In genomic region chr5:76082790-76083554, GRCh38 we compare ENCODE assay signal across 8 cellular contexts. TPM values are rescaled to one million over a fixed set of nuclear protein-coding genes. Genes with fewer than 3 reads are reported as not detected.
DNase-seq lines count a peak whose midpoint lies in the region; ATAC-seq lines count a peak whose summit lies in the region.

Gene SV2C, plus strand, starts transcription at chr5:76083383. Its CDS starts 48,368 bp downstream, at chr5:76131751.

- H3K36me3 Mint-ChIP-seq in activated naive CD8-positive, alpha-beta T cell treated with anti-CD3 and anti-CD28 coated beads, Interleukin-2, amount 10 ng/mL, durations not matched to agents 7 days and 5 days, result no peaks in the 10 kb centered on the region
- H3K36me3 Mint-ChIP-seq in stimulated activated naive CD8-positive, alpha-beta T cell treated with anti-CD3 and anti-CD28 coated beads, Interleukin-15, Interleukin-2, amounts not matched to agents 100 ng/mL and 50 ng/mL, for 24 hours (ENCODE audit: low read depth), result no peaks in the 10 kb centered on the region

- peaks cover 16% of the 10 kb centered on the region for H3K4me1 Mint-ChIP-seq in activated naive CD8-positive, alpha-beta T cell treated with anti-CD3 and anti-CD28 coated beads, Interleukin-2, amount 10 ng/mL, durations not matched to agents 7 days and 5 days
- peaks cover 30% of the 10 kb centered on the region for H3K4me1 Mint-ChIP-seq in stimulated activated naive CD8-positive, alpha-beta T cell treated with anti-CD3 and anti-CD28 coated beads, Interleukin-15, Interleukin-2, amounts not matched to agents 100 ng/mL and 50 ng/mL, for 24 hours (ENCODE audit: low read depth)

- POLR2A ChIA-PET in activated naive CD8-positive, alpha-beta T cell treated with anti-CD3 and anti-CD28 coated beads, Interleukin-2, amount 10 ng/mL, durations not matched to agents 7 days and 5 days (lab: Charles Lee), result no interaction called here

- peak; percentile 24 for DNase-seq in EH (ENCODE audit: low read depth)
- peak; percentile 24 for DNase-seq in MV-4-11 (lab: John Stamatoyannopoulos, UW)
- peak; percentile 59 for DNase-seq in activated naive CD8-positive, alpha-beta T cell treated with anti-CD3 and anti-CD28 coated beads, Interleukin-2, amount 10 ng/mL, durations not matched to agents 7 days and 5 days
- peak; percentile 90 for DNase-seq in left kidney (ENCODE audit: low read depth, low spot score)
- no peak for DNase-seq in COLO829 (ENCODE audit: low spot score)
- no peak for DNase-seq in SKM-1 treated with dmso at 0.1 percent for 144 hours (lab: John Stamatoyannopoulos, UW; ENCODE audit: unreplicated experiment)

- H3K4me3 Mint-ChIP-seq in activated naive CD8-positive, alpha-beta T cell treated with anti-CD3 and anti-CD28 coated beads, Interleukin-2, amount 10 ng/mL, durations not matched to agents 7 days and 5 days, result peak within 1 kb of the TSS; percentile 68
- H3K4me3 Mint-ChIP-seq in stimulated activated naive CD8-positive, alpha-beta T cell treated with anti-CD3 and anti-CD28 coated beads, Interleukin-15, Interleukin-2, amounts not matched to agents 100 ng/mL and 50 ng/mL, for 24 hours, result peak within 1 kb of the TSS; percentile 72

- no peaks in the 10 kb centered on the region for H3K9me3 Mint-ChIP-seq in activated naive CD8-positive, alpha-beta T cell treated with anti-CD3 and anti-CD28 coated beads, Interleukin-2, amount 10 ng/mL, durations not matched to agents 7 days and 5 days
- no peaks in the 10 kb centered on the region for H3K9me3 Mint-ChIP-seq in stimulated activated naive CD8-positive, alpha-beta T cell treated with anti-CD3 and anti-CD28 coated beads, Interleukin-15, Interleukin-2, amounts not matched to agents 100 ng/mL and 50 ng/mL, for 24 hours

- H3K27me3 Mint-ChIP-seq in activated naive CD8-positive, alpha-beta T cell treated with anti-CD3 and anti-CD28 coated beads, Interleukin-2, amount 10 ng/mL, durations not matched to agents 7 days and 5 days, result peaks cover 78% of the 10 kb centered on the region
- peaks cover 85% of the 10 kb centered on the region for H3K27me3 Mint-ChIP-seq in stimulated activated naive CD8-positive, alpha-beta T cell treated with anti-CD3 and anti-CD28 coated beads, Interleukin-15, Interleukin-2, amounts not matched to agents 100 ng/mL and 50 ng/mL, for 24 hours

- no peak within 1 kb of the TSS for H3K27ac Mint-ChIP-seq in activated naive CD8-positive, alpha-beta T cell treated with anti-CD3 and anti-CD28 coated beads, Interleukin-2, amount 10 ng/mL, durations not matched to agents 7 days and 5 days
- H3K27ac Mint-ChIP-seq in stimulated activated naive CD8-positive, alpha-beta T cell treated with anti-CD3 and anti-CD28 coated beads, Interleukin-15, Interleukin-2, amounts not matched to agents 100 ng/mL and 50 ng/mL, for 24 hours, result no peak within 1 kb of the TSS

- ATAC-seq in activated naive CD8-positive, alpha-beta T cell treated with anti-CD3 and anti-CD28 coated beads, Interleukin-2, amount 10 ng/mL, durations not matched to agents 7 days and 5 days (ENCODE audit: low read depth), result peak; percentile 65
- no peak for ATAC-seq in HG03139 (IDR thresholded peaks at IDR 0.05; ENCODE audit: unreplicated experiment)

RNA-seq across cellular contexts. Expression of gene SV2C, which starts in this region (rescaled TPM):
- under 1 TPM; 0.03 TPM for total RNA-seq in activated naive CD8-positive, alpha-beta T cell treated with anti-CD3 and anti-CD28 coated beads, Interleukin-2, amount 10 ng/mL, durations not matched to agents 7 days and 5 days

Comparison
In these comparisons a context has a peak if more than half of its experiments do, and no peak if none do; other contexts are left out.
1. Peak in DNase-seq and ATAC-seq in activated naive CD8-positive, alpha-beta T cell treated with anti-CD3 and anti-CD28 coated beads, Interleukin-2, amount 10 ng/mL, durations not matched to agents 7 days and 5 days; RNA of the gene not detected or under 1 TPM.
2. DNase-seq: peak in EH (single experiment), MV-4-11 (single experiment) and left kidney (single experiment); none in COLO829 (single experiment) and SKM-1 treated with dmso at 0.1 percent for 144 hours (single experiment).